In the genomic region with DNA sequence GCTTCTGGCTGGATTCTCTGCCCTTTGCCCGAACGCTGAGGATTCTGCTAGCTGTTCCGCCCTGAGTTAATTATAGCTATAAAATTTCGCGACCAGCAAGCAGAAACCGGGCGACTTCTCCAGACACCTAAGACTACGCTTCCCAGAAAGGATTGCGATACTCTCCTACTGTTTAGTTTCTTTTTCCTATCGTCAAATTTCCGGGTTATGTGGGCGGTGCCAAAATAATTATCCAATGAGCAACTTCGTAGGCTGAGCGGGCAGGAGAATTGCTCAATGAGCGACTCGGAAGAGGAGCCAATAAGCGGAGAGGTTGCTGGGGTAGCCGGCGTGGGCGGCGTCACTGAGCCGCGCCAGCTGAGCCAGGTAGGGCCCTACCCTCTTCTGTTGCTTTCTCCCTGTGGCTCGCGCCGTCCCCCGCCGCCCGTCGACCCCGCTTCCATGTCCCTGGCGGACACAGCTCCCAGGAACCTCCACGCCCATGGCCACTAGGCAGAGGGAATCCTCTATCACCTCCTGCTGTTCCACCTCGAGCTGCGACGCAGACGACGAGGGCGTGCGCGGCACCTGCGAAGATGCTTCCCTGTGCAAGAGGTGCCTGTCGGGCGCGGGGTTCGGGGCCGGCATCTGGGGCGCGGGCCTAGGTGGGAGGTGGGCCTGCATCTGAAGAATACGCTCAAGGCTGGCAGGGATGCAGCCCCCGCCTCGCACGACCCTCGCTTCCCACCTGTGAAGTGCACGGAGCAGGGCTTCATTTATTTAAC, we compare ENCODE assay signal across 1 cellular context.
A peak's percentile ranks its signal among the peaks of the same experiment; 100 is the strongest.
TF ChIP-seq lines count a peak whose summit lies in the region.

LCMT1 (plus strand) TSS at position 340 of the 764 bp plus-strand sequence; CDS start at position 482, 142 bp downstream.

TF ChIP-seq in HEK293, 187 proteins besides CTCF, POLR2A, EP300 and RAD21 (continued from another document and continues in another):
- TF ChIP-seq, protein P1, sequence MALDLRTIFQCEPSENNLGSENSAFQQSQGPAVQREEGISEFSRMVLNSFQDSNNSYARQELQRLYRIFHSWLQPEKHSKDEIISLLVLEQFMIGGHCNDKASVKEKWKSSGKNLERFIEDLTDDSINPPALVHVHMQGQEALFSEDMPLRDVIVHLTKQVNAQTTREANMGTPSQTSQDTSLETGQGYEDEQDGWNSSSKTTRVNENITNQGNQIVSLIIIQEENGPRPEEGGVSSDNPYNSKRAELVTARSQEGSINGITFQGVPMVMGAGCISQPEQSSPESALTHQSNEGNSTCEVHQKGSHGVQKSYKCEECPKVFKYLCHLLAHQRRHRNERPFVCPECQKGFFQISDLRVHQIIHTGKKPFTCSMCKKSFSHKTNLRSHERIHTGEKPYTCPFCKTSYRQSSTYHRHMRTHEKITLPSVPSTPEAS (tag by site-specific recombination; IDR thresholded peaks at IDR 0.05): no peak
- TF ChIP-seq ZNF350 (tag by site-specific recombination; IDR thresholded peaks at IDR 0.05) (no peak), ZNF501 (tag by site-specific recombination; IDR thresholded peaks at IDR 0.05) (0 out of 2 replicates have a peak, but pooled peaks have one; percentile 26), ZBTB8A (tag by site-specific recombination; IDR thresholded peaks at IDR 0.05) (no peak), ZNF488 (tag by site-specific recombination; IDR thresholded peaks at IDR 0.05) (no peak), ZNF529 (tag by site-specific recombination; IDR thresholded peaks at IDR 0.05; ENCODE audit: insufficient replicate concordance) (no peak), ZNF214 (tag by site-specific recombination; IDR thresholded peaks at IDR 0.05; ENCODE audit: borderline replicate concordance) (no peak), REPIN1 (tag by site-specific recombination; IDR thresholded peaks at IDR 0.05; ENCODE audit: low read depth) (no peak), KLF10 (tag by site-specific recombination; IDR thresholded peaks at IDR 0.05) (peak; percentile 65), ZSCAN30 (tag by site-specific recombination; IDR thresholded peaks at IDR 0.05) (no peak), ZNF16 (tag by site-specific recombination; IDR thresholded peaks at IDR 0.05; ENCODE audit: low read depth) (no peak), ZNF621 (tag by site-specific recombination; IDR thresholded peaks at IDR 0.05) (no peak), GLI4 (tag by site-specific recombination; IDR thresholded peaks at IDR 0.05) (no peak), ZNF146 (tag by site-specific recombination; IDR thresholded peaks at IDR 0.05) (no peak), ZNF114 (tag by site-specific recombination; IDR thresholded peaks at IDR 0.05) (no peak), ZNF223 (tag by site-specific recombination; IDR thresholded peaks at IDR 0.05) (no peak), OSR2 (tag by site-specific recombination; IDR thresholded peaks at IDR 0.05) (no peak), ZNF354C (tag by site-specific recombination; IDR thresholded peaks at IDR 0.05; ENCODE audit: borderline replicate concordance, low read depth) (no peak), ZNF670 (tag by site-specific recombination; IDR thresholded peaks at IDR 0.05; ENCODE audit: low read depth) (no peak), RBAK (tag by site-specific recombination; IDR thresholded peaks at IDR 0.05) (no peak), ZNF423 (tag by site-specific recombination; IDR thresholded peaks at IDR 0.05) (no peak), TRIM28 (IDR thresholded peaks at IDR 0.05; ENCODE audit: borderline replicate concordance, low read length) (no peak), ZNF2 (tag by site-specific recombination; IDR thresholded peaks at IDR 0.05) (no peak), GLI2 (tag by site-specific recombination; IDR thresholded peaks at IDR 0.05; ENCODE audit: borderline replicate concordance, low read depth) (no peak), HOXC10 (CRISPR knock-in tag; IDR thresholded peaks at IDR 0.05) (no peak; the same call in 1 of the 2 replicates), ZNF521 (tag by site-specific recombination; IDR thresholded peaks at IDR 0.05) (no peak), ZNF426 (tag by site-specific recombination; IDR thresholded peaks at IDR 0.05) (no peak), ZNF843 (tag by site-specific recombination; IDR thresholded peaks at IDR 0.05) (no peak), ZNF23 (tag by site-specific recombination; IDR thresholded peaks at IDR 0.05; ENCODE audit: borderline replicate concordance) (no peak), YY2 (tag by site-specific recombination; IDR thresholded peaks at IDR 0.05) (no peak), ZNF221 (tag by site-specific recombination; IDR thresholded peaks at IDR 0.05; ENCODE audit: borderline replicate concordance) (no peak), ZNF629 (tag by site-specific recombination; IDR thresholded peaks at IDR 0.05) (peak; percentile 17), ZNF571 (tag by site-specific recombination; IDR thresholded peaks at IDR 0.05) (no peak), ZNF76 (tag by site-specific recombination; IDR thresholded peaks at IDR 0.05; ENCODE audit: borderline replicate concordance, low read depth) (peak; percentile 80), ZFP3 (tag by site-specific recombination; IDR thresholded peaks at IDR 0.05; ENCODE audit: low read depth) (no peak), ZNF202 (tag by site-specific recombination; IDR thresholded peaks at IDR 0.05; ENCODE audit: borderline replicate concordance) (no peak), ZBTB7A (tag by site-specific recombination; IDR thresholded peaks at IDR 0.05; ENCODE audit: low read depth) (no peak), ZNF549 (tag by site-specific recombination; IDR thresholded peaks at IDR 0.05) (no peak)
- TF ChIP-seq, protein P2, sequence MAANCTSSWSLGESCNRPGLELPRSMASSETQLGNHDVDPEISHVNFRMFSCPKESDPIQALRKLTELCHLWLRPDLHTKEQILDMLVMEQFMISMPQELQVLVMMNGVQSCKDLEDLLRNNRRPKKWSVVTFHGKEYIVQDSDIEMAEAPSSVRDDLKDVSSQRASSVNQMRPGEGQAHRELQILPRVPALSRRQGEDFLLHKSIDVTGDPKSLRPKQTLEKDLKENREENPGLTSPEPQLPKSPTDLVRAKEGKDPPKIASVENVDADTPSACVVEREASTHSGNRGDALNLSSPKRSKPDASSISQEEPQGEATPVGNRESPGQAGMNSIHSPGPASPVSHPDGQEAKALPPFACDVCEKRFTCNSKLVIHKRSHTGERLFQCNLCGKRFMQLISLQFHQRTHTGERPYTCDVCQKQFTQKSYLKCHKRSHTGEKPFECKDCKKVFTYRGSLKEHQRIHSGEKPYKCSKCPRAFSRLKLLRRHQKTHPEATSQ (tag by site-specific recombination; IDR thresholded peaks at IDR 0.05): no peak
- TF ChIP-seq, protein P3, sequence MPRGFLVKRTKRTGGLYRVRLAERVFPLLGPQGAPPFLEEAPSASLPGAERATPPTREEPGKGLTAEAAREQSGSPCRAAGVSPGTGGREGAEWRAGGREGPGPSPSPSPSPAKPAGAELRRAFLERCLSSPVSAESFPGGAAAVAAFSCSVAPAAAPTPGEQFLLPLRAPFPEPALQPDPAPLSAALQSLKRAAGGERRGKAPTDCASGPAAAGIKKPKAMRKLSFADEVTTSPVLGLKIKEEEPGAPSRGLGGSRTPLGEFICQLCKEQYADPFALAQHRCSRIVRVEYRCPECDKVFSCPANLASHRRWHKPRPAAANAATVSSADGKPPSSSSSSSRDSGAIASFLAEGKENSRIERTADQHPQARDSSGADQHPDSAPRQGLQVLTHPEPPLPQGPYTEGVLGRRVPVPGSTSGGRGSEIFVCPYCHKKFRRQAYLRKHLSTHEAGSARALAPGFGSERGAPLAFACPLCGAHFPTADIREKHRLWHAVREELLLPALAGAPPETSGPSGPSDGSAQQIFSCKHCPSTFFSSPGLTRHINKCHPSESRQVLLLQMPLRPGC (tag by site-specific recombination; IDR thresholded peaks at IDR 0.05): no peak
- TF ChIP-seq, protein P4, sequence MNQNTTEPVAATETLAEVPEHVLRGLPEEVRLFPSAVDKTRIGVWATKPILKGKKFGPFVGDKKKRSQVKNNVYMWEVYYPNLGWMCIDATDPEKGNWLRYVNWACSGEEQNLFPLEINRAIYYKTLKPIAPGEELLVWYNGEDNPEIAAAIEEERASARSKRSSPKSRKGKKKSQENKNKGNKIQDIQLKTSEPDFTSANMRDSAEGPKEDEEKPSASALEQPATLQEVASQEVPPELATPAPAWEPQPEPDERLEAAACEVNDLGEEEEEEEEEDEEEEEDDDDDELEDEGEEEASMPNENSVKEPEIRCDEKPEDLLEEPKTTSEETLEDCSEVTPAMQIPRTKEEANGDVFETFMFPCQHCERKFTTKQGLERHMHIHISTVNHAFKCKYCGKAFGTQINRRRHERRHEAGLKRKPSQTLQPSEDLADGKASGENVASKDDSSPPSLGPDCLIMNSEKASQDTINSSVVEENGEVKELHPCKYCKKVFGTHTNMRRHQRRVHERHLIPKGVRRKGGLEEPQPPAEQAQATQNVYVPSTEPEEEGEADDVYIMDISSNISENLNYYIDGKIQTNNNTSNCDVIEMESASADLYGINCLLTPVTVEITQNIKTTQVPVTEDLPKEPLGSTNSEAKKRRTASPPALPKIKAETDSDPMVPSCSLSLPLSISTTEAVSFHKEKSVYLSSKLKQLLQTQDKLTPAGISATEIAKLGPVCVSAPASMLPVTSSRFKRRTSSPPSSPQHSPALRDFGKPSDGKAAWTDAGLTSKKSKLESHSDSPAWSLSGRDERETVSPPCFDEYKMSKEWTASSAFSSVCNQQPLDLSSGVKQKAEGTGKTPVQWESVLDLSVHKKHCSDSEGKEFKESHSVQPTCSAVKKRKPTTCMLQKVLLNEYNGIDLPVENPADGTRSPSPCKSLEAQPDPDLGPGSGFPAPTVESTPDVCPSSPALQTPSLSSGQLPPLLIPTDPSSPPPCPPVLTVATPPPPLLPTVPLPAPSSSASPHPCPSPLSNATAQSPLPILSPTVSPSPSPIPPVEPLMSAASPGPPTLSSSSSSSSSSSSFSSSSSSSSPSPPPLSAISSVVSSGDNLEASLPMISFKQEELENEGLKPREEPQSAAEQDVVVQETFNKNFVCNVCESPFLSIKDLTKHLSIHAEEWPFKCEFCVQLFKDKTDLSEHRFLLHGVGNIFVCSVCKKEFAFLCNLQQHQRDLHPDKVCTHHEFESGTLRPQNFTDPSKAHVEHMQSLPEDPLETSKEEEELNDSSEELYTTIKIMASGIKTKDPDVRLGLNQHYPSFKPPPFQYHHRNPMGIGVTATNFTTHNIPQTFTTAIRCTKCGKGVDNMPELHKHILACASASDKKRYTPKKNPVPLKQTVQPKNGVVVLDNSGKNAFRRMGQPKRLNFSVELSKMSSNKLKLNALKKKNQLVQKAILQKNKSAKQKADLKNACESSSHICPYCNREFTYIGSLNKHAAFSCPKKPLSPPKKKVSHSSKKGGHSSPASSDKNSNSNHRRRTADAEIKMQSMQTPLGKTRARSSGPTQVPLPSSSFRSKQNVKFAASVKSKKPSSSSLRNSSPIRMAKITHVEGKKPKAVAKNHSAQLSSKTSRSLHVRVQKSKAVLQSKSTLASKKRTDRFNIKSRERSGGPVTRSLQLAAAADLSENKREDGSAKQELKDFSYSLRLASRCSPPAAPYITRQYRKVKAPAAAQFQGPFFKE (tag by site-specific recombination; IDR thresholded peaks at IDR 0.05; ENCODE audit: borderline replicate concordance): 0 out of 2 replicates have a peak, but pooled peaks have one; percentile 60
- TF ChIP-seq, protein P5, sequence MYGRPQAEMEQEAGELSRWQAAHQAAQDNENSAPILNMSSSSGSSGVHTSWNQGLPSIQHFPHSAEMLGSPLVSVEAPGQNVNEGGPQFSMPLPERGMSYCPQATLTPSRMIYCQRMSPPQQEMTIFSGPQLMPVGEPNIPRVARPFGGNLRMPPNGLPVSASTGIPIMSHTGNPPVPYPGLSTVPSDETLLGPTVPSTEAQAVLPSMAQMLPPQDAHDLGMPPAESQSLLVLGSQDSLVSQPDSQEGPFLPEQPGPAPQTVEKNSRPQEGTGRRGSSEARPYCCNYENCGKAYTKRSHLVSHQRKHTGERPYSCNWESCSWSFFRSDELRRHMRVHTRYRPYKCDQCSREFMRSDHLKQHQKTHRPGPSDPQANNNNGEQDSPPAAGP (tag by site-specific recombination; IDR thresholded peaks at IDR 0.05): no peak
- TF ChIP-seq, protein P6, sequence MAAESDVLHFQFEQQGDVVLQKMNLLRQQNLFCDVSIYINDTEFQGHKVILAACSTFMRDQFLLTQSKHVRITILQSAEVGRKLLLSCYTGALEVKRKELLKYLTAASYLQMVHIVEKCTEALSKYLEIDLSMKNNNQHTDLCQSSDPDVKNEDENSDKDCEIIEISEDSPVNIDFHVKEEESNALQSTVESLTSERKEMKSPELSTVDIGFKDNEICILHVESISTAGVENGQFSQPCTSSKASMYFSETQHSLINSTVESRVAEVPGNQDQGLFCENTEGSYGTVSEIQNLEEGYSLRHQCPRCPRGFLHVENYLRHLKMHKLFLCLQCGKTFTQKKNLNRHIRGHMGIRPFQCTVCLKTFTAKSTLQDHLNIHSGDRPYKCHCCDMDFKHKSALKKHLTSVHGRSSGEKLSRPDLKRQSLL (tag by site-specific recombination; IDR thresholded peaks at IDR 0.05): no peak
- TF ChIP-seq, protein P7, sequence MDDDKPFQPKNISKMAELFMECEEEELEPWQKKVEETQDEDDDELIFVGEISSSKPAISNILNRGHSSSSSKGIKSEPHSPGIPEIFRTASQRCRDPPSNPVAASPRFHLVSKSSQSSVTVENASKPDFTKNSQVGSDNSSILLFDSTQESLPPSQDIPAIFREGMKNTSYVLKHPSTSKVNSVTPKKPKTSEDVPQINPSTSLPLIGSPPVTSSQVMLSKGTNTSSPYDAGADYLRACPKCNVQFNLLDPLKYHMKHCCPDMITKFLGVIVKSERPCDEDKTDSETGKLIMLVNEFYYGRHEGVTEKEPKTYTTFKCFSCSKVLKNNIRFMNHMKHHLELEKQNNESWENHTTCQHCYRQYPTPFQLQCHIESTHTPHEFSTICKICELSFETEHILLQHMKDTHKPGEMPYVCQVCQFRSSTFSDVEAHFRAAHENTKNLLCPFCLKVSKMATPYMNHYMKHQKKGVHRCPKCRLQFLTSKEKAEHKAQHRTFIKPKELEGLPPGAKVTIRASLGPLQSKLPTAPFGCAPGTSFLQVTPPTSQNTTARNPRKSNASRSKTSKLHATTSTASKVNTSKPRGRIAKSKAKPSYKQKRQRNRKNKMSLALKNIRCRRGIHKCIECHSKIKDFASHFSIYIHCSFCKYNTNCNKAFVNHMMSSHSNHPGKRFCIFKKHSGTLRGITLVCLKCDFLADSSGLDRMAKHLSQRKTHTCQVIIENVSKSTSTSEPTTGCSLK (tag by site-specific recombination; IDR thresholded peaks at IDR 0.05): no peak
- TF ChIP-seq, protein P8, sequence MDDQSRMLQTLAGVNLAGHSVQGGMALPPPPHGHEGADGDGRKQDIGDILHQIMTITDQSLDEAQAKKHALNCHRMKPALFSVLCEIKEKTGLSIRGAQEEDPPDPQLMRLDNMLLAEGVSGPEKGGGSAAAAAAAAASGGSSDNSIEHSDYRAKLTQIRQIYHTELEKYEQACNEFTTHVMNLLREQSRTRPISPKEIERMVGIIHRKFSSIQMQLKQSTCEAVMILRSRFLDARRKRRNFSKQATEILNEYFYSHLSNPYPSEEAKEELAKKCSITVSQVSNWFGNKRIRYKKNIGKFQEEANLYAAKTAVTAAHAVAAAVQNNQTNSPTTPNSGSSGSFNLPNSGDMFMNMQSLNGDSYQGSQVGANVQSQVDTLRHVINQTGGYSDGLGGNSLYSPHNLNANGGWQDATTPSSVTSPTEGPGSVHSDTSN (CRISPR knock-in tag; IDR thresholded peaks at IDR 0.05): no peak
